In the genomic region with DNA sequence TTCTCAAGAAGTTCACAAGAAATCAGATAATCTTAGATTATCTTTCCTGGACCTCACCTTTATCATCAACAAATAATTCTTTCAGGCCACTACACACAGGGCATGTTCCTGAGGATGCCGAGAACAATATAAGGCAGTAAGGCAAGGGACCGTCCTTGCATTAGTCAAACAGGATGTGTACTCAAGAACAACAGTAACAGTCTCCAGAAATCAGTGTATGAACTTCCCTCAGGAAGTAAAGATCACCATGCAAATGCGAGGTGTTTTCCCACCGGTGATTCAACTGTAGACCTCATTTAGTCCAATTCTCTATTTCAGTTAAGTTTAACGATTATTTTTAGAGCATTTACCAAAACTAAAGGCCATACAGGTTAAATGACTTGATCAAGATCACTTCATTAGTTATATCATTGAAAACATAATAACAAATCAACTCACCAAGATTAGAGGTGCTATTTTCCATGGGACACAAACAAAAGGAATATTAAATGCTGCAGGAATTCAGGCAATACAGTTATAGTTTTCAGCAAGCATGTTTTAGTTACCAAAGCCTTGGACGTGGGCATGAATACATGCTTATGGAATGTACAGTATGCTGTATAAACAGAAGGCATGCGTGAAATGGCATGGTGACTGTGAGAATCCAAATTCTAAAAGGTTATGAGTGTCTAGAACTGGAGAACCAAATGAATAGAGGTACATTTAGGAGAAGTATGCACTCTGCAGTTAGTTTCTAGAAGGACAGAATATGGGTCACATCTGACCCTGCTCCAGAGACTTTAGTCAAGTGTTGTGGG, we compare ENCODE assay signal across 12 cellular contexts.
DNase-seq lines count a peak whose midpoint lies in the region; ATAC-seq and TF ChIP-seq lines count a peak whose summit lies in the region.
"Had no signal": no experiment of that assay in that cellular context is flagged by ENCODE, and none has a peak within 500 bp of the region (broad histone marks: within the 10 kb centered on the region; RNA-seq: fewer than 3 reads in every experiment).

No MANE protein-coding gene starts in this region.

- no peak for DNase-seq in osteocyte (ENCODE audit: extremely low spot score, unreplicated experiment)
- no peak for DNase-seq in activated T-cell treated with anti-CD3 and anti-CD28 coated beads, Interleukin-2, amount 50 U/mL, for 48 hours
- DNase-seq in stimulated activated naive CD8-positive, alpha-beta T cell treated with anti-CD3 and anti-CD28 coated beads, Interleukin-15, Interleukin-2, amounts not matched to agents 100 U/mL and 50 U/mL, for 24 hours: no peak
- DNase-seq in activated gamma-delta T cell (lab: John Stamatoyannopoulos, UW): no peak
- DNase-seq in stimulated activated CD4-positive, alpha-beta T cell treated with anti-CD3 and anti-CD28 coated beads, Interleukin-15, amount 100 ng/mL, for 24 hours: no peak
- DNase-seq: activated CD4-positive, CD25-positive, alpha-beta regulatory T cell; GF-D8; NCI-H774; stimulated activated naive CD4-positive, alpha-beta T cell had no signal

- H3K4me3 Mint-ChIP-seq in activated T-helper 17 cell treated with anti-CD3 and anti-CD28 coated beads, Interleukin-2, amount 50 U/mL, for 72 hours: no peak overlapping the region
- no peak overlapping the region for H3K4me3 Mint-ChIP-seq in osteocyte (ENCODE audit: unreplicated experiment)

- no peaks in the 10 kb centered on the region for H3K4me1 Mint-ChIP-seq in activated T-helper 17 cell treated with anti-CD3 and anti-CD28 coated beads, Interleukin-2, amount 50 U/mL, for 72 hours
- peaks cover 46% of the 10 kb centered on the region for H3K4me1 Mint-ChIP-seq in osteocyte (ENCODE audit: unreplicated experiment)

- H3K36me3 Mint-ChIP-seq in activated T-helper 17 cell treated with anti-CD3 and anti-CD28 coated beads, Interleukin-2, amount 50 U/mL, for 72 hours (ENCODE audit: low read depth): no peaks in the 10 kb centered on the region
- no peaks in the 10 kb centered on the region for H3K36me3 Mint-ChIP-seq in osteocyte (ENCODE audit: unreplicated experiment)

- H3K27ac Mint-ChIP-seq in activated T-helper 17 cell treated with anti-CD3 and anti-CD28 coated beads, Interleukin-2, amount 50 U/mL, for 72 hours: no peak overlapping the region
- peak overlapping the region; percentile 35 for H3K27ac Mint-ChIP-seq in osteocyte (ENCODE audit: unreplicated experiment)

- peak; percentile 57 for ATAC-seq in GM18870 (IDR thresholded peaks at IDR 0.05; ENCODE audit: unreplicated experiment)
- ATAC-seq in HG02852 (IDR thresholded peaks at IDR 0.05; ENCODE audit: unreplicated experiment): peak; percentile 63
- ATAC-seq in activated T-helper 17 cell treated with anti-CD3 and anti-CD28 coated beads, Interleukin-2, amount 50 U/mL, for 72 hours (replicated peaks): peak; percentile 84
- ATAC-seq in stimulated activated naive CD8-positive, alpha-beta T cell treated with anti-CD3 and anti-CD28 coated beads, Interleukin-15, Interleukin-2, amounts not matched to agents 100 U/mL and 50 U/mL, for 24 hours: no peak

- TF ChIP-seq CTCF in osteocyte (IDR thresholded peaks at IDR 0.05): no peak

- H3K27me3 Mint-ChIP-seq in activated T-helper 17 cell treated with anti-CD3 and anti-CD28 coated beads, Interleukin-2, amount 50 U/mL, for 72 hours: peaks cover 48% of the 10 kb centered on the region
- no peaks in the 10 kb centered on the region for H3K27me3 Mint-ChIP-seq in osteocyte (ENCODE audit: unreplicated experiment)

- no peaks in the 10 kb centered on the region for H3K9me3 Mint-ChIP-seq in activated T-helper 17 cell treated with anti-CD3 and anti-CD28 coated beads, Interleukin-2, amount 50 U/mL, for 72 hours
- no peaks in the 10 kb centered on the region for H3K9me3 Mint-ChIP-seq in osteocyte (ENCODE audit: unreplicated experiment)
